ENCODE assay signal across 13 cellular contexts in the genomic region with DNA sequence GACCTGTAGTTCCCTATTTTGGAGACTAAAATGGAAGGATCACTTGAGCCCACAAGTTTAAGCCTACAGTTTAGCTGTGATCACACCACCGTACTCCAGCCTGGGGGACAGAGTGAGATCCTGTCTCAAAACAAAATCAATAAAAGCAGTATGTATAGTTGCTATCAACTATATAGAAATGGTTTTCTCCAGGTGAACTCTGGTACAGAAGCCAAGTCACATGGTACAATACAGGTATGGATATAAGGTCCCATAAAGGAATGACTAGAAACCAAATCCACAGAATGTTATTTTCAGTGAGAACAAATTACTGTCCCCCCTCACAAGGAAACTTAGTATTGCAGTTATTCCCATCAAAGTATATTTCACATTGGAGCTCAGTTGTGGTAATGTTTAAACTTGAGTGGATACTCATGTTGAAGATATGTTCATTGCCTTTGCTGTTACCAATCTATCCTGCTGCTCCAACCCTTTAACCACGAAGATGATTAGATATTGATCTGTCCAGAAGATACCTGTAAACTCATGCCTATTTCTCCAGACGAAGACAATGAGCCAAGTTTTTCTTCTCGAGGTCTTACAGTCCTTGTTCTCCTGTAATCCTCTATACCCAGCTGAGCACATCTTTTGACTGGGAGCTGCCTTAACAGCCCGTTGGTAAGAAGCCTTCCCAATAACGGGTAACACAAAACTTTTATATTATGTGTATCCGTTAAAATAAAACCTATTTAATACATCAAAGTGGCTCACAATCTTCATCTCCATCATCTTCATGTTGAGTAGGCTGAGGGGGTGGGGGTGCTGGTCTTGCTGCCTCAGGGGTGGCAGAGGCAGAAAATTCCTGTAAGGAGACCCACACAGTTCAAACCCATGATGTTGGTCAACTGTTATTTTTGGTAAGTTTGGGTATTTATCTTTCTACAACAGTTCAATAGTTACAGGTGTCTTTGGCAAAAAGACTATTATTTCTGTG. TPM values are rescaled to one million over a fixed set of nuclear protein-coding genes. Genes with fewer than 3 reads are reported as not detected.
A peak's percentile ranks its signal among the peaks of the same experiment; 100 is the strongest.
DNase-seq lines count a peak whose midpoint lies in the region; ATAC-seq and TF ChIP-seq lines count a peak whose summit lies in the region.
"Had no signal": no experiment of that assay in that cellular context is flagged by ENCODE, and none has a peak within 500 bp of the region (broad histone marks: within the 10 kb centered on the region; RNA-seq: fewer than 3 reads in every experiment).

No MANE protein-coding gene starts in this region.

- H3K9me3 ChIP-seq in CD4-positive, alpha-beta T cell (ENCODE audit: control insufficient read depth, low read length) = no peaks in the 10 kb centered on the region
- no peaks in the 10 kb centered on the region for H3K9me3 ChIP-seq in uterus
- H3K9me3 ChIP-seq: spleen had no signal

- no peaks in the 10 kb centered on the region for H3K27me3 ChIP-seq in CD4-positive, alpha-beta T cell (ENCODE audit: control insufficient read depth, insufficient read depth, low read length)
- H3K27me3 ChIP-seq in uterus = no peaks in the 10 kb centered on the region
- H3K27me3 ChIP-seq: spleen had no signal

- H3K4me1 Mint-ChIP-seq in CD4-positive, alpha-beta T cell (ENCODE audit: low read depth) = peaks cover 15% of the 10 kb centered on the region
- H3K4me1 Mint-ChIP-seq: nephron had no signal

- H3K4me3 ChIP-seq in uterus = no peak overlapping the region
- H3K4me3 ChIP-seq: coronary artery, spleen had no signal

- no peak overlapping the region for H3K27ac ChIP-seq in CD4-positive, alpha-beta T cell (ENCODE audit: low read depth, low read length)
- H3K27ac ChIP-seq in uterus = no peak overlapping the region
- H3K27ac ChIP-seq: coronary artery had no signal

- peak overlapping the region; percentile 12 for H3K4me3 Mint-ChIP-seq in CD4-positive, alpha-beta T cell
- H3K4me3 Mint-ChIP-seq: nephron had no signal

- no peak for TF ChIP-seq CTCF in CD4-positive, alpha-beta T cell (IDR thresholded peaks at IDR 0.05)
- TF ChIP-seq CTCF in uterus (IDR thresholded peaks at IDR 0.05) = no peak

- H3K36me3 ChIP-seq in uterus = no peaks in the 10 kb centered on the region

- peaks cover 53% of the 10 kb centered on the region for H3K36me3 Mint-ChIP-seq in CD4-positive, alpha-beta T cell (ENCODE audit: low read depth)

- intact Hi-C loops in CD4-positive, alpha-beta T cell (cut with DNase I, micrococcal nuclease) = no loop called here
- intact Hi-C loops in left colon (cut with DNase I, micrococcal nuclease) = no loop called here
- intact Hi-C loops in uterus (cut with DNase I; ENCODE audit: low total_unique reads) = no loop called here

- H3K27me3 Mint-ChIP-seq in CD4-positive, alpha-beta T cell = no peaks in the 10 kb centered on the region

- no peak for DNase-seq in CD4-positive, alpha-beta T cell
- DNase-seq in DMS114 treated with DMSO at 0.1 percent for 48 hours (lab: John Stamatoyannopoulos, UW; ENCODE audit: unreplicated experiment) (peak; percentile 37), left colon (no peak), uterus (no peak)
- no peak for DNase-seq in stimulated activated CD4-positive, alpha-beta T cell treated with anti-CD3 and anti-CD28 coated beads, Interleukin-1b, Interleukin-23, amount 100 ng/mL, for 48 hours
- DNase-seq: activated CD4-positive, alpha-beta T cell treated with anti-CD3 and anti-CD28 coated beads for 1 hour; DMS153; NCI-H345; spleen had no signal

- no peaks in the 10 kb centered on the region for H3K4me1 ChIP-seq in uterus
- H3K4me1 ChIP-seq: spleen had no signal

- no peak for TF ChIP-seq POLR2A in uterus (IDR thresholded peaks at IDR 0.05)

- POLR2A ChIA-PET in CD4-positive, alpha-beta T cell (lab: Charles Lee) = interaction anchor here (1.2 to 3.9 kb wide), 7 partner anchors 9 to 30 kb away, joined by 3 to 23 read pairs (median 6); a partner anchor contains a TSS

- ATAC-seq in CD4-positive, alpha-beta T cell (ENCODE audit: poor library complexity) = peak; percentile 21
- ATAC-seq in left colon (peak; percentile 42), GM18502 (IDR thresholded peaks at IDR 0.05; ENCODE audit: poor library complexity, unreplicated experiment) (no peak)

- CTCF ChIA-PET in CD4-positive, alpha-beta T cell (lab: Charles Lee) = interaction anchor here (1.3 to 2.7 kb wide), 2 partner anchors 14 to 30 kb away, joined by 3 to 11 read pairs; no protein-coding TSS in a partner anchor

- peak overlapping the region; percentile 75 for H3K27ac Mint-ChIP-seq in CD4-positive, alpha-beta T cell

- no peaks in the 10 kb centered on the region for H3K9me3 Mint-ChIP-seq in CD4-positive, alpha-beta T cell

TF ChIP-seq in PFSK-1, 5 proteins besides CTCF, POLR2A, EP300 and RAD21:
- TF ChIP-seq POLR2AphosphoS5 (IDR thresholded peaks at IDR 0.05; ENCODE audit: low read depth, low read length) = peak; percentile 63
- TF ChIP-seq, protein P1, sequence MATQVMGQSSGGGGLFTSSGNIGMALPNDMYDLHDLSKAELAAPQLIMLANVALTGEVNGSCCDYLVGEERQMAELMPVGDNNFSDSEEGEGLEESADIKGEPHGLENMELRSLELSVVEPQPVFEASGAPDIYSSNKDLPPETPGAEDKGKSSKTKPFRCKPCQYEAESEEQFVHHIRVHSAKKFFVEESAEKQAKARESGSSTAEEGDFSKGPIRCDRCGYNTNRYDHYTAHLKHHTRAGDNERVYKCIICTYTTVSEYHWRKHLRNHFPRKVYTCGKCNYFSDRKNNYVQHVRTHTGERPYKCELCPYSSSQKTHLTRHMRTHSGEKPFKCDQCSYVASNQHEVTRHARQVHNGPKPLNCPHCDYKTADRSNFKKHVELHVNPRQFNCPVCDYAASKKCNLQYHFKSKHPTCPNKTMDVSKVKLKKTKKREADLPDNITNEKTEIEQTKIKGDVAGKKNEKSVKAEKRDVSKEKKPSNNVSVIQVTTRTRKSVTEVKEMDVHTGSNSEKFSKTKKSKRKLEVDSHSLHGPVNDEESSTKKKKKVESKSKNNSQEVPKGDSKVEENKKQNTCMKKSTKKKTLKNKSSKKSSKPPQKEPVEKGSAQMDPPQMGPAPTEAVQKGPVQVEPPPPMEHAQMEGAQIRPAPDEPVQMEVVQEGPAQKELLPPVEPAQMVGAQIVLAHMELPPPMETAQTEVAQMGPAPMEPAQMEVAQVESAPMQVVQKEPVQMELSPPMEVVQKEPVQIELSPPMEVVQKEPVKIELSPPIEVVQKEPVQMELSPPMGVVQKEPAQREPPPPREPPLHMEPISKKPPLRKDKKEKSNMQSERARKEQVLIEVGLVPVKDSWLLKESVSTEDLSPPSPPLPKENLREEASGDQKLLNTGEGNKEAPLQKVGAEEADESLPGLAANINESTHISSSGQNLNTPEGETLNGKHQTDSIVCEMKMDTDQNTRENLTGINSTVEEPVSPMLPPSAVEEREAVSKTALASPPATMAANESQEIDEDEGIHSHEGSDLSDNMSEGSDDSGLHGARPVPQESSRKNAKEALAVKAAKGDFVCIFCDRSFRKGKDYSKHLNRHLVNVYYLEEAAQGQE (IDR thresholded peaks at IDR 0.05; ENCODE audit: insufficient read depth in 1 of 2, low read depth in 2 of 2, low read length in 2 of 2) = no peak

RNA-seq across cellular contexts. Expression of a gene that starts 24.6 kb away (rescaled TPM):
- total RNA-seq in CD4-positive, alpha-beta T cell = 100 to 1,000 TPM; 549 to 585 TPM
- polyA plus RNA-seq in PFSK-1 (2012; ENCODE audit: insufficient read length, low read depth) = 219 TPM
- total RNA-seq in left colon = 10 to 100 TPM; 74.2 to 85.3 TPM
- total RNA-seq in uterus = 100 to 1,000 TPM in 3 of 4 donors, 10 to 100 TPM in 1; 33.8 to 425 (median 173) TPM
